Comparison of ENCODE assay signal across 25 cellular contexts in genomic region chr3:47427866-47428265, GRCh38.
"Had no signal": no experiment of that assay in that cellular context is flagged by ENCODE, and none has a peak within 500 bp of the region (broad histone marks: within the 10 kb centered on the region; RNA-seq: fewer than 3 reads in every experiment).

No MANE protein-coding gene starts in this region.

- H3K9me3 ChIP-seq: gastrocnemius medialis, pancreas, right lobe of liver, stomach, thyroid gland had no signal

- H3K27me3 Mint-ChIP-seq: naive thymus-derived CD4-positive, alpha-beta T cell; progenitor cell of endocrine pancreas had no signal

- H3K27ac ChIP-seq: epithelial cell of prostate, gastrocnemius medialis, neural progenitor cell, pancreas, right lobe of liver, thyroid gland had no signal

- H3K9me3 Mint-ChIP-seq: nephron, neural progenitor cell had no signal

- H3K27me3 ChIP-seq: dorsolateral prefrontal cortex, gastrocnemius medialis, neural progenitor cell, pancreas, right lobe of liver, stomach, thyroid gland had no signal

- H3K4me1 Mint-ChIP-seq: nephron had no signal

- H3K36me3 ChIP-seq: neural progenitor cell had no signal

- H3K27ac Mint-ChIP-seq: nephron, neural progenitor cell, progenitor cell of endocrine pancreas had no signal

- H3K4me3 Mint-ChIP-seq: naive thymus-derived CD4-positive, alpha-beta T cell; nephron; neural progenitor cell had no signal

- H3K4me1 ChIP-seq: gastrocnemius medialis, pancreas, thyroid gland had no signal

- ATAC-seq: esophagus mucosa; gastrocnemius medialis; naive thymus-derived CD4-positive, alpha-beta T cell; pancreas; right lobe of liver had no signal

- H3K4me3 ChIP-seq: dorsolateral prefrontal cortex, gastrocnemius medialis, lung, neural progenitor cell, pancreas, right lobe of liver, smooth muscle cell, stomach, thyroid gland had no signal

- H3K9ac ChIP-seq: neural progenitor cell had no signal

- DNase-seq: cerebellar nuclear complex; dorsolateral prefrontal cortex; effector CD4-positive, alpha-beta T cell; foreskin fibroblast; gastrocnemius medialis; mesenchymal stem cell; midbrain; naive thymus-derived CD4-positive, alpha-beta T cell; stimulated activated CD4-positive, alpha-beta T cell treated with anti-CD3 and anti-CD28 coated beads, Interleukin-12 subunit alpha, Interleukin-12 subunit beta, amount 100 ng/mL, for 4 hours; stimulated activated CD4-positive, alpha-beta T cell treated with anti-CD3 and anti-CD28 coated beads, Interleukin-1b, Interleukin-23, amount 100 ng/mL, for 48 hours; stimulated activated CD4-positive, alpha-beta T cell treated with anti-CD3 and anti-CD28 coated beads, Interleukin-4, amount 100 ng/mL, for 1 hour; stimulated activated CD8-positive, alpha-beta memory T cell treated with anti-CD3 and anti-CD28 coated beads, Interleukin-4, amount 100 ng/mL, for 48 hours; stimulated activated naive CD4-positive, alpha-beta T cell treated with Interleukin-2 at 50 U/mL for 16 hours; stomach; thyroid gland; trophoblast cell had no signal
